ENCODE assay signal across 2 cellular contexts in genomic region chr1:56631901-56632300, GRCh38.
TF ChIP-seq lines count a peak whose summit lies in the region.

No MANE protein-coding gene starts in this region.

TF ChIP-seq in HepG2, 621 proteins besides CTCF, POLR2A, EP300 and RAD21:
- TF ChIP-seq ZNF281 (CRISPR knock-in tag; IDR thresholded peaks at IDR 0.05; ENCODE audit: borderline replicate concordance) (no peak), CEBPB (IDR thresholded peaks at IDR 0.05; ENCODE audit: borderline replicate concordance, low read depth, low read length) (0 out of 2 replicates have a peak, but pooled peaks have one; percentile 21)

TF ChIP-seq in IMR-90, 13 proteins besides CTCF, POLR2A, EP300 and RAD21:
- TF ChIP-seq ELK1 (IDR thresholded peaks at IDR 0.05; ENCODE audit: borderline replicate concordance, low read depth, low read length) (no peak), CEBPB (IDR thresholded peaks at IDR 0.05; ENCODE audit: low read depth, low read length) (peak; percentile 53; the same call in 1 of the 2 replicates)
TF ChIP-seq in IMR-90: peak in this region for 1.
